In genomic region chrX:71533850-71534515, GRCh38 we compare ENCODE assay signal across 8 cellular contexts. TPM values are rescaled to one million over a fixed set of nuclear protein-coding genes. Genes with fewer than 3 reads are reported as not detected.
DNase-seq lines count a peak whose midpoint lies in the region; ATAC-seq and TF ChIP-seq lines count a peak whose summit lies in the region.

No MANE protein-coding gene starts in this region.

- POLR2A ChIA-PET in activated naive CD8-positive, alpha-beta T cell treated with anti-CD3 and anti-CD28 coated beads, Interleukin-2, amount 10 ng/mL, durations not matched to agents 7 days and 5 days (lab: Charles Lee) = interaction anchor here (0.6 to 5.2 kb wide), 20 partner anchors 10 to 466 kb away, joined by 3 to 45 read pairs (median 4); partner anchors contain the start of genes CXCR3, MED12, NONO and SNX12

- peaks cover 21% of the 10 kb centered on the region for H3K36me3 Mint-ChIP-seq in activated naive CD8-positive, alpha-beta T cell treated with anti-CD3 and anti-CD28 coated beads, Interleukin-2, amount 10 ng/mL, durations not matched to agents 7 days and 5 days

- H3K79me2 ChIP-seq in trophoblast cell (ENCODE audit: control insufficient read depth, insufficient read depth, low read length, poor library complexity) = peaks cover 18% of the 10 kb centered on the region

- no peak overlapping the region for H3K23ac ChIP-seq in trophoblast cell (ENCODE audit: low read length)

- peak overlapping the region; percentile 90 for H4K91ac ChIP-seq in trophoblast cell (ENCODE audit: low read depth, low read length)

- peak overlapping the region; percentile 89 for H3K4me3 Mint-ChIP-seq in activated naive CD8-positive, alpha-beta T cell treated with anti-CD3 and anti-CD28 coated beads, Interleukin-2, amount 10 ng/mL, durations not matched to agents 7 days and 5 days

- no peaks in the 10 kb centered on the region for H3K9me3 Mint-ChIP-seq in activated naive CD8-positive, alpha-beta T cell treated with anti-CD3 and anti-CD28 coated beads, Interleukin-2, amount 10 ng/mL, durations not matched to agents 7 days and 5 days

- peak overlapping the region; percentile 7 for H4K12ac ChIP-seq in trophoblast cell (ENCODE audit: low read depth, low read length)

- H3K4me1 ChIP-seq in cardiac muscle cell (ENCODE audit: low read depth) = peaks cover 4% of the 10 kb centered on the region
- no peaks in the 10 kb centered on the region for H3K4me1 ChIP-seq in trophoblast cell (ENCODE audit: control insufficient read depth in 1 of 2, insufficient read depth in 2 of 2, low read length in 2 of 2)

- H3K27ac Mint-ChIP-seq in activated naive CD8-positive, alpha-beta T cell treated with anti-CD3 and anti-CD28 coated beads, Interleukin-2, amount 10 ng/mL, durations not matched to agents 7 days and 5 days = peak overlapping the region; percentile 93

- peak overlapping the region; percentile 28 for H3K14ac ChIP-seq in trophoblast cell (ENCODE audit: low read length)

- H3K27me3 ChIP-seq in cardiac muscle cell (no peaks in the 10 kb centered on the region), trophoblast cell (ENCODE audit: insufficient read depth, low read length) (no peaks in the 10 kb centered on the region)

- peak overlapping the region; percentile 17 for H3K18ac ChIP-seq in trophoblast cell (ENCODE audit: low read length)

- peaks cover 14% of the 10 kb centered on the region for H3K79me1 ChIP-seq in trophoblast cell (ENCODE audit: low read length)

- peak overlapping the region; percentile 90 for H3K4ac ChIP-seq in trophoblast cell (ENCODE audit: low read depth, low read length)

- DNase-seq in C1 segment of cervical spinal cord (lab: John Stamatoyannopoulos, UW) = peak in 10 of 14 donors; percentile 16 to 58 (median 32)
- DNase-seq in HT-29 (ENCODE audit: low spot score) = peak; percentile 28
- DNase-seq in SHP77 treated with DMSO at 0.1 percent for 48 hours (lab: John Stamatoyannopoulos, UW) = peak; percentile 32
- DNase-seq in activated naive CD8-positive, alpha-beta T cell treated with anti-CD3 and anti-CD28 coated beads, Interleukin-2, amount 10 ng/mL, durations not matched to agents 7 days and 5 days = peak; percentile 59
- DNase-seq in cardiac muscle cell (ENCODE audit: low read depth in 1 of 2, low spot score in 1 of 2) = peak; percentile 59 to 63
- peak; percentile 2 to 30 for DNase-seq in trophoblast cell
- no peak for DNase-seq in GM19238 (ENCODE audit: insufficient read length, low spot score)

- peak overlapping the region; percentile 25 for H2AFZ ChIP-seq in trophoblast cell (ENCODE audit: insufficient read depth, low read length, poor library complexity)

- peak overlapping the region; percentile 74 for H3K4me2 ChIP-seq in trophoblast cell (ENCODE audit: low read length)

- peak overlapping the region; percentile 58 for H4K8ac ChIP-seq in trophoblast cell (ENCODE audit: low read depth, low read length)

- H2BK12ac ChIP-seq in trophoblast cell (ENCODE audit: low read length) = no peak overlapping the region

- peak overlapping the region; percentile 21 for H2BK5ac ChIP-seq in trophoblast cell (ENCODE audit: low read depth, low read length, poor library complexity)

- H3K4me1 Mint-ChIP-seq in activated naive CD8-positive, alpha-beta T cell treated with anti-CD3 and anti-CD28 coated beads, Interleukin-2, amount 10 ng/mL, durations not matched to agents 7 days and 5 days = peaks cover 18% of the 10 kb centered on the region

- peak overlapping the region; percentile 65 for H3K4me3 ChIP-seq in cardiac muscle cell
- H3K4me3 ChIP-seq in trophoblast cell (ENCODE audit: low read depth, low read length) = peak overlapping the region; percentile 93

- H3K9me3 ChIP-seq in cardiac muscle cell (ENCODE audit: low read depth) (no peaks in the 10 kb centered on the region), trophoblast cell (ENCODE audit: insufficient read depth, low read depth, low read length) (no peaks in the 10 kb centered on the region)

- H2AK5ac ChIP-seq in trophoblast cell (ENCODE audit: low read length) = no peak overlapping the region

- peak; percentile 36 for ATAC-seq in activated naive CD8-positive, alpha-beta T cell treated with anti-CD3 and anti-CD28 coated beads, Interleukin-2, amount 10 ng/mL, durations not matched to agents 7 days and 5 days (ENCODE audit: low read depth)
- ATAC-seq in GM21786 (IDR thresholded peaks at IDR 0.05; ENCODE audit: unreplicated experiment) = no peak

- no peaks in the 10 kb centered on the region for H3K27me3 Mint-ChIP-seq in activated naive CD8-positive, alpha-beta T cell treated with anti-CD3 and anti-CD28 coated beads, Interleukin-2, amount 10 ng/mL, durations not matched to agents 7 days and 5 days

- H3K27ac ChIP-seq in cardiac muscle cell (peak overlapping the region; percentile 56), trophoblast cell (ENCODE audit: low read depth, low read length) (peak overlapping the region; percentile 71)

- WGBS in trophoblast cell (ENCODE audit: extremely low coverage, insufficient coverage, insufficient read length) = no CpG with 5 or more reads among the region's 31 CpGs

- peak overlapping the region; percentile 97 for H3K9ac ChIP-seq in trophoblast cell (ENCODE audit: low read length)

- H2BK120ac ChIP-seq in trophoblast cell (ENCODE audit: insufficient read depth, low read length, poor library complexity) = peak overlapping the region; percentile 6

- H3K36me3 ChIP-seq in cardiac muscle cell = peaks cover 3% of the 10 kb centered on the region
- peaks cover 3 to 4% of the 10 kb centered on the region in 2 experiments for H3K36me3 ChIP-seq in trophoblast cell (ENCODE audit: control insufficient read depth in 1 of 2, insufficient read depth in 2 of 2, low read length in 2 of 2)

- TF ChIP-seq CTCF in cardiac muscle cell (IDR thresholded peaks at IDR 0.05; ENCODE audit: low read depth, low read length) = no peak

RNA-seq across cellular contexts. Expression of gene OGT, which starts 1.1 kb away (rescaled TPM):
- total RNA-seq in HT-29 (2014; rRNA removed; shearing (Covaris generic)) = 87.4 and 97.9 TPM in 2 replicates
- total RNA-seq in activated naive CD8-positive, alpha-beta T cell treated with anti-CD3 and anti-CD28 coated beads, Interleukin-2, amount 10 ng/mL, durations not matched to agents 7 days and 5 days = 100 to 1,000 TPM; 487 to 498 TPM
- 63.9 and 159 TPM in 2 replicates for total RNA-seq in cardiac muscle cell
- polyA plus RNA-seq in cardiac muscle cell = 37.3 and 57.0 TPM in 2 replicates
- polyA plus RNA-seq in trophoblast cell (2013) = 40.2 and 40.4 TPM in 2 replicates

RNA-seq across cellular contexts. Expression of gene GCNA, which starts 44.3 kb away (rescaled TPM):
- 0.70 and 2.1 TPM in 2 replicates for total RNA-seq in HT-29 (2014; rRNA removed; shearing (Covaris generic))
- total RNA-seq in activated naive CD8-positive, alpha-beta T cell treated with anti-CD3 and anti-CD28 coated beads, Interleukin-2, amount 10 ng/mL, durations not matched to agents 7 days and 5 days = 1 to 10 TPM; 8.5 to 8.7 TPM
- total RNA-seq in cardiac muscle cell = 1.6 and 5.2 TPM in 2 replicates
- 0.38 and 1.4 TPM in 2 replicates for polyA plus RNA-seq in cardiac muscle cell
- 0.68 and 0.70 TPM in 2 replicates for polyA plus RNA-seq in trophoblast cell (2013)
